In the genomic region with DNA sequence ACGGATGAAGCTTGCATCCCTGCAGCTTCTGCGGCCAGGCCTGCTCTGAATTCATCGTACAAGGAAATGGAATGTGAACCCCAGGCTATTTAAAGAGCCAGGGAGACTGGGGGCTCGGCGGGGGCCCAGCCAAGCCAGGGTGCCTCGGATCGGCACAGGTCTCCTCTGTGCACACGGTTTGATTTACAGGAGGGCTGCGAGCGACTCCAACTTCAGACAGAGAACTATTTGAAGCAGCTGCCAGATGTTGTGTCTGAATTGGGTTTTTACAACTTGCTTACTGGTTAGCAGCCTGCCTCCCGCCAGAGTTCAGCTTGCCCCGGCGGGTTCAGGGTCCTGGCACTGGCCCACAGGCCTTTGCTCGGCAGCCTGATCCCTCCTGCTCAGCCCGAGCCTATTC, we compare ENCODE assay signal across 14 cellular contexts.
DNase-seq lines count a peak whose midpoint lies in the region; ATAC-seq and TF ChIP-seq lines count a peak whose summit lies in the region.
"Had no signal": no experiment of that assay in that cellular context is flagged by ENCODE, and none has a peak within 500 bp of the region (broad histone marks: within the 10 kb centered on the region; RNA-seq: fewer than 3 reads in every experiment).

No MANE protein-coding gene starts in this region.

- H3K27ac Mint-ChIP-seq in type B pancreatic cell: no peak overlapping the region
- H3K27ac Mint-ChIP-seq: CD8-positive, alpha-beta memory T cell had no signal

- peak in 1 of 61 donors; percentile 29 for DNase-seq in caudate nucleus (lab: John Stamatoyannopoulos, UW)
- peak; percentile 67 for DNase-seq in left ventricle myocardium superior
- DNase-seq in trophoblast cell: no peak
- no peak for DNase-seq in type B pancreatic cell (ENCODE audit: extremely low spot score, unreplicated experiment)
- no peak for DNase-seq in NCI-H1417 treated with DMSO at 0.1 percent for 48 hours (lab: John Stamatoyannopoulos, UW)
- DNase-seq in islet precursor cell: no peak
- DNase-seq: activated naive CD4-positive, alpha-beta T cell treated with Interleukin-2 at 50 U/mL for 16 hours; CD8-positive, alpha-beta memory T cell; cortex of kidney; NCI-H526; stimulated activated CD4-positive, alpha-beta T cell treated with anti-CD3 and anti-CD28 coated beads, Interleukin-2, amount 100 ng/mL, for 24 hours; T-helper 9 cell had no signal

- peak overlapping the region; percentile 64 for H3K27ac ChIP-seq in caudate nucleus (ENCODE audit: low read depth, low read length)
- H3K27ac ChIP-seq in trophoblast cell (ENCODE audit: low read depth, low read length): peak overlapping the region; percentile 90

- H3K4me3 ChIP-seq in trophoblast cell (ENCODE audit: low read depth, low read length): no peak overlapping the region

- H3K9me3 ChIP-seq in trophoblast cell (ENCODE audit: insufficient read depth, low read depth, low read length): no peaks in the 10 kb centered on the region

- H3K9ac ChIP-seq in trophoblast cell (ENCODE audit: low read length): no peak overlapping the region

- H3K18ac ChIP-seq in trophoblast cell (ENCODE audit: low read length): peak overlapping the region; percentile 85

- no peaks in the 10 kb centered on the region for H3K9me3 Mint-ChIP-seq in type B pancreatic cell
- H3K9me3 Mint-ChIP-seq: CD8-positive, alpha-beta memory T cell; IgD-negative memory B cell had no signal

- peak overlapping the region; percentile 37 for H2AFZ ChIP-seq in trophoblast cell (ENCODE audit: insufficient read depth, low read length, poor library complexity)

- peak overlapping the region; percentile 92 for H2BK12ac ChIP-seq in trophoblast cell (ENCODE audit: low read length)

- peak overlapping the region; percentile 94 for H2BK5ac ChIP-seq in trophoblast cell (ENCODE audit: low read depth, low read length, poor library complexity)

- H3K23ac ChIP-seq in trophoblast cell (ENCODE audit: low read length): no peak overlapping the region

- H3K36me3 Mint-ChIP-seq in type B pancreatic cell: no peaks in the 10 kb centered on the region
- H3K36me3 Mint-ChIP-seq: CD8-positive, alpha-beta memory T cell had no signal

- H3K79me2 ChIP-seq in trophoblast cell (ENCODE audit: control insufficient read depth, insufficient read depth, low read length, poor library complexity): peaks cover 15% of the 10 kb centered on the region

- peaks cover 13 to 14% of the 10 kb centered on the region in 2 experiments for H3K36me3 ChIP-seq in trophoblast cell (ENCODE audit: control insufficient read depth in 1 of 2, insufficient read depth in 2 of 2, low read length in 2 of 2)

- no peak overlapping the region for H3K4me2 ChIP-seq in trophoblast cell (ENCODE audit: low read length)

- H3K27me3 Mint-ChIP-seq in type B pancreatic cell: peaks cover 3% of the 10 kb centered on the region
- H3K27me3 Mint-ChIP-seq: IgD-negative memory B cell had no signal

- H2BK120ac ChIP-seq in trophoblast cell (ENCODE audit: insufficient read depth, low read length, poor library complexity): peak overlapping the region; percentile 94

- peaks cover 54 to 57% of the 10 kb centered on the region in 2 experiments for H3K4me1 ChIP-seq in trophoblast cell (ENCODE audit: control insufficient read depth in 1 of 2, insufficient read depth in 2 of 2, low read length in 2 of 2)

- WGBS in trophoblast cell (ENCODE audit: extremely low coverage, insufficient coverage, insufficient read length): no CpG with 5 or more reads among the region's 15 CpGs

- peak overlapping the region; percentile 27 for H3K4me3 Mint-ChIP-seq in type B pancreatic cell
- H3K4me3 Mint-ChIP-seq: CD8-positive, alpha-beta memory T cell; IgD-negative memory B cell had no signal

- peaks cover 42% of the 10 kb centered on the region for H3K4me1 Mint-ChIP-seq in type B pancreatic cell (ENCODE audit: unreplicated experiment)
- H3K4me1 Mint-ChIP-seq: CD8-positive, alpha-beta memory T cell had no signal

- H2AK5ac ChIP-seq in trophoblast cell (ENCODE audit: low read length): peak overlapping the region; percentile 77

- peak overlapping the region; percentile 94 for H3K14ac ChIP-seq in trophoblast cell (ENCODE audit: low read length)

- intact Hi-C loops in left ventricle myocardium superior (cut with micrococcal nuclease): no loop called here

- ATAC-seq in left ventricle myocardium superior (peak; percentile 58), HG02571 (IDR thresholded peaks at IDR 0.05; ENCODE audit: unreplicated experiment) (no peak)

- H3K27me3 ChIP-seq in trophoblast cell (ENCODE audit: insufficient read depth, low read length): no peaks in the 10 kb centered on the region

- H3K79me1 ChIP-seq in trophoblast cell (ENCODE audit: low read length): peaks cover 64% of the 10 kb centered on the region

- H4K8ac ChIP-seq in trophoblast cell (ENCODE audit: low read depth, low read length): peak overlapping the region; percentile 94

- no peak for TF ChIP-seq CTCF in type B pancreatic cell (conservative IDR thresholded peaks at IDR 0.05)

- peak overlapping the region; percentile 92 for H3K4ac ChIP-seq in trophoblast cell (ENCODE audit: low read depth, low read length)

- peak overlapping the region; percentile 99 for H4K91ac ChIP-seq in trophoblast cell (ENCODE audit: low read depth, low read length)

- peak overlapping the region; percentile 59 for H4K12ac ChIP-seq in trophoblast cell (ENCODE audit: low read depth, low read length)
